In the genomic region with DNA sequence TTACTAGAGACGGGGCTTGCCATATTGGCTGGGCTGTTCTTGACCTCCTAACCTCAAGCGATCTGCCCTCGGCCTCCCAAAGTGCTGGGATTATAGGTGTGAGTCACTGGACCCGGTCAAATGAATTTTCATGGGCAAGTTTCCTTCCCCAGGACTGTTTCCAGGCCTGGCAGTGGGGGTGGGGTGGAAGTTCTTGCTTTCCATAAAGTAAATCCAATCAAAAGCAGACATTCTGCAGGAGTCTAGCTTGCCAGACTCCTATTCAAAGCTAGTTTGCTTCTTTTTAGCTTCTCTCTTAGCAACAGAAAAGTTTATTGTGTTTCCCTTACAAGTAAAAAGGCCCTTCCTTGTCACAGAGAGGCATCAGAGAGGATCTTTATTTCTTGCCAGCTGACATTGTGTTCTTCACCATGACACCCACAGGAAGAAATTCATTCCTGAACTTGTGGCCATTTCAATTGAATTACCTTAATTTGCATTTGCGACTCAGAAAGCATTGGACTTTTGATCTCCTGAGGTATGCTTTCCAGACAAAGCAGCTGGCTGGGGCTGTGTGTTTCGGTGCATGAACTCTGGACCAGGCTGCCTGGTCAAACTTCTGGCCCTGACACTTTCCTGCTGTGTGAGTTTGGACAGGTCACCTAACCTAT, we compare ENCODE assay signal across 1 cellular context.
TF ChIP-seq lines count a peak whose summit lies in the region.

No MANE protein-coding gene starts in this region.

TF ChIP-seq in HepG2, 621 proteins besides CTCF, POLR2A, EP300 and RAD21 (continued from another document and continues in another):
- TF ChIP-seq IRF2 (CRISPR knock-in tag; IDR thresholded peaks at IDR 0.05) (no peak), ZNF546 (CRISPR knock-in tag; conservative IDR thresholded peaks at IDR 0.05) (no peak), ZNF451 (CRISPR knock-in tag; IDR thresholded peaks at IDR 0.05) (no peak), ELF3 (CRISPR knock-in tag; IDR thresholded peaks at IDR 0.05) (peak; percentile 31; the same call in 1 of the 2 replicates), ZNF382 (CRISPR knock-in tag; IDR thresholded peaks at IDR 0.05; ENCODE audit: borderline replicate concordance) (no peak), TBX2 (CRISPR knock-in tag; IDR thresholded peaks at IDR 0.05; ENCODE audit: borderline replicate concordance) (0 out of 2 replicates have a peak, but pooled peaks have one; percentile 48), NFE2L2 (IDR thresholded peaks at IDR 0.05; ENCODE audit: low read length) (no peak), CREM (IDR thresholded peaks at IDR 0.05) (no peak), CREM (CRISPR knock-in tag; IDR thresholded peaks at IDR 0.05) (no peak), ZNF234 (CRISPR knock-in tag; conservative IDR thresholded peaks at IDR 0.05) (no peak), NR2F2 (IDR thresholded peaks at IDR 0.05; ENCODE audit: borderline replicate concordance, low read depth) (peak; percentile 29; the same call in 1 of the 2 replicates), PCBP2 (optimal IDR thresholded peaks at IDR 0.05; ENCODE audit: low read depth, low read length, poor library complexity, severe bottlenecking) (no peak), KMT2B (CRISPR knock-in tag; IDR thresholded peaks at IDR 0.05) (0 out of 2 replicates have a peak, but pooled peaks have one; percentile 29), CBX1 (IDR thresholded peaks at IDR 0.05; ENCODE audit: low read depth) (peak; percentile 63), REPIN1 (CRISPR knock-in tag; IDR thresholded peaks at IDR 0.05; ENCODE audit: borderline replicate concordance, low read depth) (peak; percentile 39; the same call in 1 of the 2 replicates), ZNF792 (CRISPR knock-in tag; IDR thresholded peaks at IDR 0.05) (0 out of 2 replicates have a peak, but pooled peaks have one; percentile 43), NFKB2 (CRISPR knock-in tag; IDR thresholded peaks at IDR 0.05; ENCODE audit: borderline replicate concordance) (no peak), SALL1 (CRISPR knock-in tag; IDR thresholded peaks at IDR 0.05) (peak; percentile 74), SMAD1 (CRISPR knock-in tag; IDR thresholded peaks at IDR 0.05; ENCODE audit: borderline replicate concordance, low read depth) (no peak), NFYC (CRISPR knock-in tag; IDR thresholded peaks at IDR 0.05) (no peak), ZFP1 (CRISPR knock-in tag; IDR thresholded peaks at IDR 0.05) (0 out of 2 replicates have a peak, but pooled peaks have one; percentile 18), PITX1 (CRISPR knock-in tag; IDR thresholded peaks at IDR 0.05) (no peak), RFX1 (IDR thresholded peaks at IDR 0.05) (no peak), ZNF501 (CRISPR knock-in tag; IDR thresholded peaks at IDR 0.05) (peak; percentile 31; the same call in 1 of the 2 replicates), MIER2 (CRISPR knock-in tag; IDR thresholded peaks at IDR 0.05) (0 out of 2 replicates have a peak, but pooled peaks have one; percentile 25), ZNF703 (CRISPR knock-in tag; IDR thresholded peaks at IDR 0.05; ENCODE audit: borderline replicate concordance) (no peak)
- TF ChIP-seq, protein P1, sequence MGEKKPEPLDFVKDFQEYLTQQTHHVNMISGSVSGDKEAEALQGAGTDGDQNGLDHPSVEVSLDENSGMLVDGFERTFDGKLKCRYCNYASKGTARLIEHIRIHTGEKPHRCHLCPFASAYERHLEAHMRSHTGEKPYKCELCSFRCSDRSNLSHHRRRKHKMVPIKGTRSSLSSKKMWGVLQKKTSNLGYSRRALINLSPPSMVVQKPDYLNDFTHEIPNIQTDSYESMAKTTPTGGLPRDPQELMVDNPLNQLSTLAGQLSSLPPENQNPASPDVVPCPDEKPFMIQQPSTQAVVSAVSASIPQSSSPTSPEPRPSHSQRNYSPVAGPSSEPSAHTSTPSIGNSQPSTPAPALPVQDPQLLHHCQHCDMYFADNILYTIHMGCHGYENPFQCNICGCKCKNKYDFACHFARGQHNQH (CRISPR knock-in tag; IDR thresholded peaks at IDR 0.05) = 0 out of 2 replicates have a peak, but pooled peaks have one; percentile 35
- TF ChIP-seq, protein P2, sequence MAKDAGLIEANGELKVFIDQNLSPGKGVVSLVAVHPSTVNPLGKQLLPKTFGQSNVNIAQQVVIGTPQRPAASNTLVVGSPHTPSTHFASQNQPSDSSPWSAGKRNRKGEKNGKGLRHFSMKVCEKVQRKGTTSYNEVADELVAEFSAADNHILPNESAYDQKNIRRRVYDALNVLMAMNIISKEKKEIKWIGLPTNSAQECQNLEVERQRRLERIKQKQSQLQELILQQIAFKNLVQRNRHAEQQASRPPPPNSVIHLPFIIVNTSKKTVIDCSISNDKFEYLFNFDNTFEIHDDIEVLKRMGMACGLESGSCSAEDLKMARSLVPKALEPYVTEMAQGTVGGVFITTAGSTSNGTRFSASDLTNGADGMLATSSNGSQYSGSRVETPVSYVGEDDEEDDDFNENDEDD (CRISPR knock-in tag; IDR thresholded peaks at IDR 0.05; ENCODE audit: borderline replicate concordance) = 0 out of 2 replicates have a peak, but pooled peaks have one; percentile 25
- TF ChIP-seq, protein P3, sequence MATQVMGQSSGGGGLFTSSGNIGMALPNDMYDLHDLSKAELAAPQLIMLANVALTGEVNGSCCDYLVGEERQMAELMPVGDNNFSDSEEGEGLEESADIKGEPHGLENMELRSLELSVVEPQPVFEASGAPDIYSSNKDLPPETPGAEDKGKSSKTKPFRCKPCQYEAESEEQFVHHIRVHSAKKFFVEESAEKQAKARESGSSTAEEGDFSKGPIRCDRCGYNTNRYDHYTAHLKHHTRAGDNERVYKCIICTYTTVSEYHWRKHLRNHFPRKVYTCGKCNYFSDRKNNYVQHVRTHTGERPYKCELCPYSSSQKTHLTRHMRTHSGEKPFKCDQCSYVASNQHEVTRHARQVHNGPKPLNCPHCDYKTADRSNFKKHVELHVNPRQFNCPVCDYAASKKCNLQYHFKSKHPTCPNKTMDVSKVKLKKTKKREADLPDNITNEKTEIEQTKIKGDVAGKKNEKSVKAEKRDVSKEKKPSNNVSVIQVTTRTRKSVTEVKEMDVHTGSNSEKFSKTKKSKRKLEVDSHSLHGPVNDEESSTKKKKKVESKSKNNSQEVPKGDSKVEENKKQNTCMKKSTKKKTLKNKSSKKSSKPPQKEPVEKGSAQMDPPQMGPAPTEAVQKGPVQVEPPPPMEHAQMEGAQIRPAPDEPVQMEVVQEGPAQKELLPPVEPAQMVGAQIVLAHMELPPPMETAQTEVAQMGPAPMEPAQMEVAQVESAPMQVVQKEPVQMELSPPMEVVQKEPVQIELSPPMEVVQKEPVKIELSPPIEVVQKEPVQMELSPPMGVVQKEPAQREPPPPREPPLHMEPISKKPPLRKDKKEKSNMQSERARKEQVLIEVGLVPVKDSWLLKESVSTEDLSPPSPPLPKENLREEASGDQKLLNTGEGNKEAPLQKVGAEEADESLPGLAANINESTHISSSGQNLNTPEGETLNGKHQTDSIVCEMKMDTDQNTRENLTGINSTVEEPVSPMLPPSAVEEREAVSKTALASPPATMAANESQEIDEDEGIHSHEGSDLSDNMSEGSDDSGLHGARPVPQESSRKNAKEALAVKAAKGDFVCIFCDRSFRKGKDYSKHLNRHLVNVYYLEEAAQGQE (IDR thresholded peaks at IDR 0.05; ENCODE audit: borderline replicate concordance in 1 of 2, low read depth in 1 of 2, low read length in 2 of 2) = peak in 1 of 2 experiments; percentile 29; a peak in 1 of 4 replicates
- TF ChIP-seq, protein P4, sequence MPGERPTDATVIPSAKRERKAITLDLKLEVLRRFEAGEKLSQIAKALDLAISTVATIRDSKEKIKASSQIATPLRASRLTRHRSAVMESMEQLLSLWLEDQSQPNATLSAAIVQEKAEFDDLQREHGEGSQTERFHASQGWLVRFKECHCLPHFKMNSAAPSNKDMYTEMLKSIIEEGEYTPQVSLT (CRISPR knock-in tag; IDR thresholded peaks at IDR 0.05; ENCODE audit: borderline replicate concordance, low read depth) = no peak
- TF ChIP-seq, protein P5, sequence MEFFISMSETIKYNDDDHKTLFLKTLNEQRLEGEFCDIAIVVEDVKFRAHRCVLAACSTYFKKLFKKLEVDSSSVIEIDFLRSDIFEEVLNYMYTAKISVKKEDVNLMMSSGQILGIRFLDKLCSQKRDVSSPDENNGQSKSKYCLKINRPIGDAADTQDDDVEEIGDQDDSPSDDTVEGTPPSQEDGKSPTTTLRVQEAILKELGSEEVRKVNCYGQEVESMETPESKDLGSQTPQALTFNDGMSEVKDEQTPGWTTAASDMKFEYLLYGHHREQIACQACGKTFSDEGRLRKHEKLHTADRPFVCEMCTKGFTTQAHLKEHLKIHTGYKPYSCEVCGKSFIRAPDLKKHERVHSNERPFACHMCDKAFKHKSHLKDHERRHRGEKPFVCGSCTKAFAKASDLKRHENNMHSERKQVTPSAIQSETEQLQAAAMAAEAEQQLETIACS (CRISPR knock-in tag; IDR thresholded peaks at IDR 0.05) = no peak
- TF ChIP-seq, protein P6, sequence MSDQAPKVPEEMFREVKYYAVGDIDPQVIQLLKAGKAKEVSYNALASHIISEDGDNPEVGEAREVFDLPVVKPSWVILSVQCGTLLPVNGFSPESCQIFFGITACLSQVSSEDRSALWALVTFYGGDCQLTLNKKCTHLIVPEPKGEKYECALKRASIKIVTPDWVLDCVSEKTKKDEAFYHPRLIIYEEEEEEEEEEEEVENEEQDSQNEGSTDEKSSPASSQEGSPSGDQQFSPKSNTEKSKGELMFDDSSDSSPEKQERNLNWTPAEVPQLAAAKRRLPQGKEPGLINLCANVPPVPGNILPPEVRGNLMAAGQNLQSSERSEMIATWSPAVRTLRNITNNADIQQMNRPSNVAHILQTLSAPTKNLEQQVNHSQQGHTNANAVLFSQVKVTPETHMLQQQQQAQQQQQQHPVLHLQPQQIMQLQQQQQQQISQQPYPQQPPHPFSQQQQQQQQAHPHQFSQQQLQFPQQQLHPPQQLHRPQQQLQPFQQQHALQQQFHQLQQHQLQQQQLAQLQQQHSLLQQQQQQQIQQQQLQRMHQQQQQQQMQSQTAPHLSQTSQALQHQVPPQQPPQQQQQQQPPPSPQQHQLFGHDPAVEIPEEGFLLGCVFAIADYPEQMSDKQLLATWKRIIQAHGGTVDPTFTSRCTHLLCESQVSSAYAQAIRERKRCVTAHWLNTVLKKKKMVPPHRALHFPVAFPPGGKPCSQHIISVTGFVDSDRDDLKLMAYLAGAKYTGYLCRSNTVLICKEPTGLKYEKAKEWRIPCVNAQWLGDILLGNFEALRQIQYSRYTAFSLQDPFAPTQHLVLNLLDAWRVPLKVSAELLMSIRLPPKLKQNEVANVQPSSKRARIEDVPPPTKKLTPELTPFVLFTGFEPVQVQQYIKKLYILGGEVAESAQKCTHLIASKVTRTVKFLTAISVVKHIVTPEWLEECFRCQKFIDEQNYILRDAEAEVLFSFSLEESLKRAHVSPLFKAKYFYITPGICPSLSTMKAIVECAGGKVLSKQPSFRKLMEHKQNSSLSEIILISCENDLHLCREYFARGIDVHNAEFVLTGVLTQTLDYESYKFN (CRISPR knock-in tag; conservative IDR thresholded peaks at IDR 0.05) = peak; percentile 84
- TF ChIP-seq, protein P7, sequence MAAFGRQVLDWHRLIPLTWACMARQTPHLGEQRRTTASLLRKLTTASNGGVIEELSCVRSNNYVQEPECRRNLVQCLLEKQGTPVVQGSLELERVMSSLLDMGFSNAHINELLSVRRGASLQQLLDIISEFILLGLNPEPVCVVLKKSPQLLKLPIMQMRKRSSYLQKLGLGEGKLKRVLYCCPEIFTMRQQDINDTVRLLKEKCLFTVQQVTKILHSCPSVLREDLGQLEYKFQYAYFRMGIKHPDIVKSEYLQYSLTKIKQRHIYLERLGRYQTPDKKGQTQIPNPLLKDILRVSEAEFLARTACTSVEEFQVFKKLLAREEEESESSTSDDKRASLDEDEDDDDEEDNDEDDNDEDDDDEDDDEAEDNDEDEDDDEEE (CRISPR knock-in tag; IDR thresholded peaks at IDR 0.05) = no peak
- TF ChIP-seq, protein P8, sequence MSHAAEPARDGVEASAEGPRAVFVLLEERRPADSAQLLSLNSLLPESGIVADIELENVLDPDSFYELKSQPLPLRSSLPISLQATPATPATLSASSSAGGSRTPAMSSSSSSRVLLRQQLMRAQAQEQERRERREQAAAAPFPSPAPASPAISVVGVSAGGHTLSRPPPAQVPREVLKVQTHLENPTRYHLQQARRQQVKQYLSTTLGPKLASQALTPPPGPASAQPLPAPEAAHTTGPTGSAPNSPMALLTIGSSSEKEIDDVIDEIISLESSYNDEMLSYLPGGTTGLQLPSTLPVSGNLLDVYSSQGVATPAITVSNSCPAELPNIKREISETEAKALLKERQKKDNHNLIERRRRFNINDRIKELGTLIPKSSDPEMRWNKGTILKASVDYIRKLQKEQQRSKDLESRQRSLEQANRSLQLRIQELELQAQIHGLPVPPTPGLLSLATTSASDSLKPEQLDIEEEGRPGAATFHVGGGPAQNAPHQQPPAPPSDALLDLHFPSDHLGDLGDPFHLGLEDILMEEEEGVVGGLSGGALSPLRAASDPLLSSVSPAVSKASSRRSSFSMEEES (CRISPR knock-in tag; IDR thresholded peaks at IDR 0.05) = 0 out of 2 replicates have a peak, but pooled peaks have one; percentile 41
- TF ChIP-seq, protein P9, sequence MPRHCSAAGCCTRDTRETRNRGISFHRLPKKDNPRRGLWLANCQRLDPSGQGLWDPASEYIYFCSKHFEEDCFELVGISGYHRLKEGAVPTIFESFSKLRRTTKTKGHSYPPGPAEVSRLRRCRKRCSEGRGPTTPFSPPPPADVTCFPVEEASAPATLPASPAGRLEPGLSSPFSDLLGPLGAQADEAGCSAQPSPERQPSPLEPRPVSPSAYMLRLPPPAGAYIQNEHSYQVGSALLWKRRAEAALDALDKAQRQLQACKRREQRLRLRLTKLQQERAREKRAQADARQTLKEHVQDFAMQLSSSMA (CRISPR knock-in tag; IDR thresholded peaks at IDR 0.05) = no peak
- TF ChIP-seq, protein P10, sequence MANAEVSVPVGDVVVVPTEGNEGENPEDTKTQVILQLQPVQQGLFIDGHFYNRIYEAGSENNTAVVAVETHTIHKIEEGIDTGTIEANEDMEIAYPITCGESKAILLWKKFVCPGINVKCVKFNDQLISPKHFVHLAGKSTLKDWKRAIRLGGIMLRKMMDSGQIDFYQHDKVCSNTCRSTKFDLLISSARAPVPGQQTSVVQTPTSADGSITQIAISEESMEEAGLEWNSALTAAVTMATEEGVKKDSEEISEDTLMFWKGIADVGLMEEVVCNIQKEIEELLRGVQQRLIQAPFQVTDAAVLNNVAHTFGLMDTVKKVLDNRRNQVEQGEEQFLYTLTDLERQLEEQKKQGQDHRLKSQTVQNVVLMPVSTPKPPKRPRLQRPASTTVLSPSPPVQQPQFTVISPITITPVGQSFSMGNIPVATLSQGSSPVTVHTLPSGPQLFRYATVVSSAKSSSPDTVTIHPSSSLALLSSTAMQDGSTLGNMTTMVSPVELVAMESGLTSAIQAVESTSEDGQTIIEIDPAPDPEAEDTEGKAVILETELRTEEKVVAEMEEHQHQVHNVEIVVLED (CRISPR knock-in tag; IDR thresholded peaks at IDR 0.05; ENCODE audit: borderline replicate concordance) = 0 out of 2 replicates have a peak, but pooled peaks have one; percentile 24
